In the genomic region with DNA sequence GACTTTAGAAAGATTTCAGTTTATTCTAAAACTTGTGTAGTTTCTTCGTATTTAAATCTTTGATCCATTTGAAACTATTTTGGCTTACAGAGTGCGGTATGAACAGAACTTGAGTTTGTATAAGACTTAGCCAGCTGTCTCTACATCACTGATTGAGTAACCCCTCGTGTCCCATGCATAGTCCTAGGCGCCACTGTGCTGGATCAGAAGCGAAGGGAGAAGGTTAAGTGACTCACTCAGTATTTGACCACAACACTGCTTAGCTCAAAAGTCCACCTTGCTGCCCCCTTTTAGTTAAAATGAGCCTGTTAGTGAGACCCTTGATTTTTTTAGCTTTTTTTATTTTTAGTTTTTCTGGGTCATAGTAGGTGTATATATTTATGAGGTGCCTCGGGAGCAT, we compare ENCODE assay signal across 21 cellular contexts. TPM values are rescaled to one million over a fixed set of nuclear protein-coding genes. Genes with fewer than 3 reads are reported as not detected.
DNase-seq lines count a peak whose midpoint lies in the region; ATAC-seq and TF ChIP-seq lines count a peak whose summit lies in the region.
"Had no signal": no experiment of that assay in that cellular context is flagged by ENCODE, and none has a peak within 500 bp of the region (broad histone marks: within the 10 kb centered on the region; RNA-seq: fewer than 3 reads in every experiment).

No MANE protein-coding gene starts in this region.

- H3K4me3 ChIP-seq in right atrium auricular region (no peak overlapping the region), NB4 (ENCODE audit: low read depth, low read length) (no peak overlapping the region), fibroblast of mammary gland (ENCODE audit: control insufficient read depth, low read depth, low read length) (no peak overlapping the region), upper lobe of right lung (no peak overlapping the region), mucosa of descending colon (no peak overlapping the region)
- H3K4me3 ChIP-seq: BLaER1, K562, SJSA1 had no signal

- intact Hi-C loops in cardiac septum (cut with DNase I) (no loop called here), upper lobe of right lung (cut with DNase I) (no loop called here), mucosa of descending colon (cut with DNase I, micrococcal nuclease) (no loop called here)

- H3K27me3 ChIP-seq in right atrium auricular region, result no peaks in the 10 kb centered on the region
- H3K27me3 ChIP-seq in upper lobe of right lung, result no peaks in the 10 kb centered on the region
- H3K27me3 ChIP-seq: BLaER1 had no signal

- H3K27ac ChIP-seq in right atrium auricular region, result no peak overlapping the region
- no peak overlapping the region for H3K27ac ChIP-seq in upper lobe of right lung
- H3K27ac ChIP-seq: BLaER1, SJSA1 had no signal

- ATAC-seq in upper lobe of right lung, result peak; percentile 27
- no peak for ATAC-seq in mucosa of descending colon
- ATAC-seq: K562 had no signal

- DNase-seq in cardiac septum (ENCODE audit: low spot score) (peak; percentile 55), right atrium auricular region (ENCODE audit: low spot score) (no peak), NB4 (ENCODE audit: low read depth) (peak; percentile 63), fibroblast of mammary gland (ENCODE audit: low read depth) (peak; percentile 9), upper lobe of right lung (peak; percentile 29), SKM-1 treated with dmso at 0.1 percent for 144 hours (lab: John Stamatoyannopoulos, UW; ENCODE audit: unreplicated experiment) (no peak), mucosa of descending colon (no peak), GOT3 (lab: John Stamatoyannopoulos, UW) (no peak)
- DNase-seq: CD8-positive, alpha-beta memory T cell; NCI-H1092; NCI-H1436 treated with DMSO at 0.1 percent for 48 hours; NCI-H2029 treated with DMSO at 0.1 percent for 48 hours; NCI-H2171 treated with DMSO at 0.1 percent for 48 hours; NCI-H446; NCI-H69; NK-92 treated with Interleukin-12 subunit alpha and Interleukin-12 subunit beta, amount 100 ng/mL, for 24 hours had no signal

- TF ChIP-seq POLR2A in NB4 (IDR thresholded peaks at IDR 0.05; ENCODE audit: extremely low read depth, insufficient read length), result no peak

- no peaks in the 10 kb centered on the region for H3K36me3 ChIP-seq in right atrium auricular region
- no peaks in the 10 kb centered on the region for H3K36me3 ChIP-seq in upper lobe of right lung
- no peaks in the 10 kb centered on the region for H3K36me3 ChIP-seq in mucosa of descending colon (ENCODE audit: low read depth)
- H3K36me3 ChIP-seq: BLaER1, SJSA1 had no signal

- H3K4me1 ChIP-seq in right atrium auricular region (no peaks in the 10 kb centered on the region), upper lobe of right lung (peaks cover 8% of the 10 kb centered on the region), mucosa of descending colon (ENCODE audit: low read depth) (no peaks in the 10 kb centered on the region)
- H3K4me1 ChIP-seq: BLaER1, SJSA1 had no signal

- H3K9me3 ChIP-seq in right atrium auricular region (no peaks in the 10 kb centered on the region), upper lobe of right lung (no peaks in the 10 kb centered on the region), mucosa of descending colon (no peaks in the 10 kb centered on the region)
- H3K9me3 ChIP-seq: BLaER1, SJSA1 had no signal

- TF ChIP-seq CTCF in right atrium auricular region (IDR thresholded peaks at IDR 0.05), result no peak
- TF ChIP-seq CTCF in NB4 (IDR thresholded peaks at IDR 0.05; ENCODE audit: low read depth, low read length), result no peak
- no peak for TF ChIP-seq CTCF in fibroblast of mammary gland (conservative IDR thresholded peaks at IDR 0.05; ENCODE audit: control insufficient read depth, insufficient read depth, low read depth, low read length)
- TF ChIP-seq CTCF in upper lobe of right lung (IDR thresholded peaks at IDR 0.05), result no peak
- no peak for TF ChIP-seq CTCF in mucosa of descending colon (IDR thresholded peaks at IDR 0.05)

RNA-seq across cellular contexts. Expression of gene CD300LB, which starts 28.4 kb away (rescaled TPM):
- total RNA-seq in cardiac septum, result not detected
- under 1 TPM in 1 of 2 donors, not detected in 1; 0.31 TPM for total RNA-seq in right atrium auricular region
- total RNA-seq in upper lobe of right lung, result 1.3 TPM
- under 1 TPM in 2 of 3 donors, not detected in 1; 0.27 to 0.28 TPM for total RNA-seq in mucosa of descending colon
- total RNA-seq: A673, H1, K562, SJSA1 had no signal

RNA-seq across cellular contexts. Expression of gene CD300A, which starts 36.4 kb away (rescaled TPM):
- total RNA-seq in cardiac septum, result 2.6 TPM
- total RNA-seq in right atrium auricular region, result 1 to 10 TPM; 2.0 to 7.8 TPM
- total RNA-seq in upper lobe of right lung, result 17.5 TPM
- total RNA-seq in mucosa of descending colon, result 1 to 10 TPM; 3.7 to 7.0 (median 5.2) TPM
- total RNA-seq: A673, SJSA1 had no signal

RNA-seq across cellular contexts. Expression of gene CD300C, which starts 43.0 kb away (rescaled TPM):
- total RNA-seq in cardiac septum (0.24 TPM), right atrium auricular region (under 1 TPM in 1 of 2 donors, not detected in 1; 0.98 TPM), upper lobe of right lung (8.2 TPM), mucosa of descending colon (1 to 10 TPM in 1 of 3 donors, under 1 TPM in 2; 0.26 to 1.7 (median 0.95) TPM)
- total RNA-seq: A673, H1, K562, SJSA1 had no signal

Comparison
In these comparisons a context has a peak if more than half of its experiments do, and no peak if none do; other contexts are left out.
1. DNase-seq: peak in cardiac septum (single experiment), NB4 (single experiment), fibroblast of mammary gland (single experiment) and upper lobe of right lung (single experiment); none in right atrium auricular region (single experiment), SKM-1 treated with dmso at 0.1 percent for 144 hours (single experiment), mucosa of descending colon (0 of 3) and GOT3 (single experiment).